In the genomic region with DNA sequence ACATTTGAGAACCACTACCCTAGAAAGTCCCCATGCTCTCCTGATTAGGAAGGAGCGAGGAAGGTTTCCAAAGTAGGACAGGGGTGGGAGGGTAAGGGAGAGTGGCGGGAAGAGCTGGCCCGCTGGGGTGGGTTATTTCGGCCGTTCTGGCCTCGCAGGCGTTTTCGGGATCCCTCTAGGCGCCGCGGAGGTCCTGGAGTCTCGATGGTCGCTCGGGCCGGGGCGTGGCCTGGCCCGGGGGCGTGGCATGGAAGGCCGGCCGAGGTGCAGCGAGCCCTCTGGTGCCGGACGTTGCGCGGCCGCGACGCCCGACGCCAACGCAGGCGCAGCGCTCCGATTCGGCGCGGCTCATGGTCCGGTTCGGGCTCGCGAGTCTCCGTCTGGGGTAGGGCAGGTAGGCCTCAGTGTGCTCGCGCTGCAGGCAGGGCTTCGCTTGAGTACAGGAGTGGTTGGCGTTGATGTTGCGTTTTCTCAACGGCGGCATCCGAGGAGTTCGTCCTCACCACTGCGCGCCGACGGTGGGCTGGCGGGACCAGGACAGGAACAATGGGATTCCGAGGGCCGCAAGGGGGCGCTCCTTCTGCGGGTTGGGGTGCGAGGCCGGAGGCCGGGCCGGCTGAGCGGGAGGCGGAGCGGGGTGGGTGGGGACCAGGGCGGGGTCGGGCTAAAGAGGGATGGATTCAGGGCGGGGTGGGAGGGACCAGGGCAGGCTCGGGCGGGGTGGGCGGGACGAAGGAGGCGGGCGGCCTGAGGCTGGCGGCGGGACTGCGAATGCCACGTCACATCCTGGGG, we compare ENCODE assay signal across 1 cellular context.
TF ChIP-seq lines count a peak whose summit lies in the region.

A gene with protein sequence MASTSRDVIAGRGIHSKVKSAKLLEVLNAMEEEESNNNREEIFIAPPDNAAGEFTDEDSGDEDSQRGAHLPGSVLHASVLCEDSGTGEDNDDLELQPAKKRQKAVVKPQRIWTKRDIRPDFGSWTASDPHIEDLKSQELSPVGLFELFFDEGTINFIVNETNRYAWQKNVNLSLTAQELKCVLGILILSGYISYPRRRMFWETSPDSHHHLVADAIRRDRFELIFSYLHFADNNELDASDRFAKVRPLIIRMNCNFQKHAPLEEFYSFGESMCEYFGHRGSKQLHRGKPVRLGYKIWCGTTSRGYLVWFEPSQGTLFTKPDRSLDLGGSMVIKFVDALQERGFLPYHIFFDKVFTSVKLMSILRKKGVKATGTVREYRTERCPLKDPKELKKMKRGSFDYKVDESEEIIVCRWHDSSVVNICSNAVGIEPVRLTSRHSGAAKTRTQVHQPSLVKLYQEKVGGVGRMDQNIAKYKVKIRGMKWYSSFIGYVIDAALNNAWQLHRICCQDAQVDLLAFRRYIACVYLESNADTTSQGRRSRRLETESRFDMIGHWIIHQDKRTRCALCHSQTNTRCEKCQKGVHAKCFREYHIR (plus strand): TSS at position 287 of the 792 bp plus-strand sequence. CDS start 7,628 bp downstream, outside the sequence.

TF ChIP-seq in K562, 482 proteins besides CTCF, POLR2A, EP300 and RAD21 (continued from another document and continues in another):
- TF ChIP-seq, protein P1, sequence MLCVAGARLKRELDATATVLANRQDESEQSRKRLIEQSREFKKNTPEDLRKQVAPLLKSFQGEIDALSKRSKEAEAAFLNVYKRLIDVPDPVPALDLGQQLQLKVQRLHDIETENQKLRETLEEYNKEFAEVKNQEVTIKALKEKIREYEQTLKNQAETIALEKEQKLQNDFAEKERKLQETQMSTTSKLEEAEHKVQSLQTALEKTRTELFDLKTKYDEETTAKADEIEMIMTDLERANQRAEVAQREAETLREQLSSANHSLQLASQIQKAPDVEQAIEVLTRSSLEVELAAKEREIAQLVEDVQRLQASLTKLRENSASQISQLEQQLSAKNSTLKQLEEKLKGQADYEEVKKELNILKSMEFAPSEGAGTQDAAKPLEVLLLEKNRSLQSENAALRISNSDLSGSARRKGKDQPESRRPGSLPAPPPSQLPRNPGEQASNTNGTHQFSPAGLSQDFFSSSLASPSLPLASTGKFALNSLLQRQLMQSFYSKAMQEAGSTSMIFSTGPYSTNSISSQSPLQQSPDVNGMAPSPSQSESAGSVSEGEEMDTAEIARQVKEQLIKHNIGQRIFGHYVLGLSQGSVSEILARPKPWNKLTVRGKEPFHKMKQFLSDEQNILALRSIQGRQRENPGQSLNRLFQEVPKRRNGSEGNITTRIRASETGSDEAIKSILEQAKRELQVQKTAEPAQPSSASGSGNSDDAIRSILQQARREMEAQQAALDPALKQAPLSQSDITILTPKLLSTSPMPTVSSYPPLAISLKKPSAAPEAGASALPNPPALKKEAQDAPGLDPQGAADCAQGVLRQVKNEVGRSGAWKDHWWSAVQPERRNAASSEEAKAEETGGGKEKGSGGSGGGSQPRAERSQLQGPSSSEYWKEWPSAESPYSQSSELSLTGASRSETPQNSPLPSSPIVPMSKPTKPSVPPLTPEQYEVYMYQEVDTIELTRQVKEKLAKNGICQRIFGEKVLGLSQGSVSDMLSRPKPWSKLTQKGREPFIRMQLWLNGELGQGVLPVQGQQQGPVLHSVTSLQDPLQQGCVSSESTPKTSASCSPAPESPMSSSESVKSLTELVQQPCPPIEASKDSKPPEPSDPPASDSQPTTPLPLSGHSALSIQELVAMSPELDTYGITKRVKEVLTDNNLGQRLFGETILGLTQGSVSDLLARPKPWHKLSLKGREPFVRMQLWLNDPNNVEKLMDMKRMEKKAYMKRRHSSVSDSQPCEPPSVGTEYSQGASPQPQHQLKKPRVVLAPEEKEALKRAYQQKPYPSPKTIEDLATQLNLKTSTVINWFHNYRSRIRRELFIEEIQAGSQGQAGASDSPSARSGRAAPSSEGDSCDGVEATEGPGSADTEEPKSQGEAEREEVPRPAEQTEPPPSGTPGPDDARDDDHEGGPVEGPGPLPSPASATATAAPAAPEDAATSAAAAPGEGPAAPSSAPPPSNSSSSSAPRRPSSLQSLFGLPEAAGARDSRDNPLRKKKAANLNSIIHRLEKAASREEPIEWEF (CRISPR knock-in tag; IDR thresholded peaks at IDR 0.05): no peak
- no peak for TF ChIP-seq ZBTB8A (IDR thresholded peaks at IDR 0.05; ENCODE audit: partially characterized antibody)
- TF ChIP-seq JUND (IDR thresholded peaks at IDR 0.05; ENCODE audit: borderline replicate concordance, low read depth, low read length): peak; percentile 4
- peak; percentile 43; the same call in 1 of the 3 replicates for TF ChIP-seq JUND (tag; IDR thresholded peaks at IDR 0.05; ENCODE audit: borderline replicate concordance, low read depth, low read length)
- TF ChIP-seq, protein P2, sequence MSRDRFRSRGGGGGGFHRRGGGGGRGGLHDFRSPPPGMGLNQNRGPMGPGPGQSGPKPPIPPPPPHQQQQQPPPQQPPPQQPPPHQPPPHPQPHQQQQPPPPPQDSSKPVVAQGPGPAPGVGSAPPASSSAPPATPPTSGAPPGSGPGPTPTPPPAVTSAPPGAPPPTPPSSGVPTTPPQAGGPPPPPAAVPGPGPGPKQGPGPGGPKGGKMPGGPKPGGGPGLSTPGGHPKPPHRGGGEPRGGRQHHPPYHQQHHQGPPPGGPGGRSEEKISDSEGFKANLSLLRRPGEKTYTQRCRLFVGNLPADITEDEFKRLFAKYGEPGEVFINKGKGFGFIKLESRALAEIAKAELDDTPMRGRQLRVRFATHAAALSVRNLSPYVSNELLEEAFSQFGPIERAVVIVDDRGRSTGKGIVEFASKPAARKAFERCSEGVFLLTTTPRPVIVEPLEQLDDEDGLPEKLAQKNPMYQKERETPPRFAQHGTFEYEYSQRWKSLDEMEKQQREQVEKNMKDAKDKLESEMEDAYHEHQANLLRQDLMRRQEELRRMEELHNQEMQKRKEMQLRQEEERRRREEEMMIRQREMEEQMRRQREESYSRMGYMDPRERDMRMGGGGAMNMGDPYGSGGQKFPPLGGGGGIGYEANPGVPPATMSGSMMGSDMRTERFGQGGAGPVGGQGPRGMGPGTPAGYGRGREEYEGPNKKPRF (IDR thresholded peaks at IDR 0.05; ENCODE audit: low read depth, low read length): no peak
- peak; percentile 95 for TF ChIP-seq NCOA6 (IDR thresholded peaks at IDR 0.05)
- no peak for TF ChIP-seq HNRNPUL1 (IDR thresholded peaks at IDR 0.05; ENCODE audit: low read length)
- no peak for TF ChIP-seq TSC22D4 (tag; IDR thresholded peaks at IDR 0.05)
- peak; percentile 53 for TF ChIP-seq ETV1 (tag; conservative IDR thresholded peaks at IDR 0.05; ENCODE audit: low read depth)
- TF ChIP-seq MYBL2 (IDR thresholded peaks at IDR 0.05; ENCODE audit: low read depth): no peak
- TF ChIP-seq MYBL2 (CRISPR knock-in tag; IDR thresholded peaks at IDR 0.05; ENCODE audit: borderline replicate concordance): no peak; the same call in 1 of the 2 replicates
- TF ChIP-seq, protein P3, sequence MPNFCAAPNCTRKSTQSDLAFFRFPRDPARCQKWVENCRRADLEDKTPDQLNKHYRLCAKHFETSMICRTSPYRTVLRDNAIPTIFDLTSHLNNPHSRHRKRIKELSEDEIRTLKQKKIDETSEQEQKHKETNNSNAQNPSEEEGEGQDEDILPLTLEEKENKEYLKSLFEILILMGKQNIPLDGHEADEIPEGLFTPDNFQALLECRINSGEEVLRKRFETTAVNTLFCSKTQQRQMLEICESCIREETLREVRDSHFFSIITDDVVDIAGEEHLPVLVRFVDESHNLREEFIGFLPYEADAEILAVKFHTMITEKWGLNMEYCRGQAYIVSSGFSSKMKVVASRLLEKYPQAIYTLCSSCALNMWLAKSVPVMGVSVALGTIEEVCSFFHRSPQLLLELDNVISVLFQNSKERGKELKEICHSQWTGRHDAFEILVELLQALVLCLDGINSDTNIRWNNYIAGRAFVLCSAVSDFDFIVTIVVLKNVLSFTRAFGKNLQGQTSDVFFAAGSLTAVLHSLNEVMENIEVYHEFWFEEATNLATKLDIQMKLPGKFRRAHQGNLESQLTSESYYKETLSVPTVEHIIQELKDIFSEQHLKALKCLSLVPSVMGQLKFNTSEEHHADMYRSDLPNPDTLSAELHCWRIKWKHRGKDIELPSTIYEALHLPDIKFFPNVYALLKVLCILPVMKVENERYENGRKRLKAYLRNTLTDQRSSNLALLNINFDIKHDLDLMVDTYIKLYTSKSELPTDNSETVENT (CRISPR knock-in tag; IDR thresholded peaks at IDR 0.05): peak; percentile 99
- no peak for TF ChIP-seq RBM25 (IDR thresholded peaks at IDR 0.05; ENCODE audit: low read depth, low read length, severe bottlenecking)
- TF ChIP-seq CBX1 (IDR thresholded peaks at IDR 0.05; ENCODE audit: low read depth): peak; percentile 95
- TF ChIP-seq, protein P4, sequence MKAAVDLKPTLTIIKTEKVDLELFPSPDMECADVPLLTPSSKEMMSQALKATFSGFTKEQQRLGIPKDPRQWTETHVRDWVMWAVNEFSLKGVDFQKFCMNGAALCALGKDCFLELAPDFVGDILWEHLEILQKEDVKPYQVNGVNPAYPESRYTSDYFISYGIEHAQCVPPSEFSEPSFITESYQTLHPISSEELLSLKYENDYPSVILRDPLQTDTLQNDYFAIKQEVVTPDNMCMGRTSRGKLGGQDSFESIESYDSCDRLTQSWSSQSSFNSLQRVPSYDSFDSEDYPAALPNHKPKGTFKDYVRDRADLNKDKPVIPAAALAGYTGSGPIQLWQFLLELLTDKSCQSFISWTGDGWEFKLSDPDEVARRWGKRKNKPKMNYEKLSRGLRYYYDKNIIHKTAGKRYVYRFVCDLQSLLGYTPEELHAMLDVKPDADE (conservative IDR thresholded peaks at IDR 0.05; ENCODE audit: control insufficient read depth, low read depth, low read length): peak; percentile 66
- no peak for TF ChIP-seq TAF15 (IDR thresholded peaks at IDR 0.05; ENCODE audit: low read depth, low read length)
- TF ChIP-seq KDM5B (IDR thresholded peaks at IDR 0.05; ENCODE audit: insufficient replicate concordance, low read depth, low read length): peak; percentile 88
- TF ChIP-seq, protein P5, sequence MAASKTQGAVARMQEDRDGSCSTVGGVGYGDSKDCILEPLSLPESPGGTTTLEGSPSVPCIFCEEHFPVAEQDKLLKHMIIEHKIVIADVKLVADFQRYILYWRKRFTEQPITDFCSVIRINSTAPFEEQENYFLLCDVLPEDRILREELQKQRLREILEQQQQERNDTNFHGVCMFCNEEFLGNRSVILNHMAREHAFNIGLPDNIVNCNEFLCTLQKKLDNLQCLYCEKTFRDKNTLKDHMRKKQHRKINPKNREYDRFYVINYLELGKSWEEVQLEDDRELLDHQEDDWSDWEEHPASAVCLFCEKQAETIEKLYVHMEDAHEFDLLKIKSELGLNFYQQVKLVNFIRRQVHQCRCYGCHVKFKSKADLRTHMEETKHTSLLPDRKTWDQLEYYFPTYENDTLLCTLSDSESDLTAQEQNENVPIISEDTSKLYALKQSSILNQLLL (CRISPR knock-in tag; IDR thresholded peaks at IDR 0.05; ENCODE audit: borderline replicate concordance): no peak
- peak; percentile 49 for TF ChIP-seq DACH1 (IDR thresholded peaks at IDR 0.05; ENCODE audit: partially characterized antibody)
- no peak for TF ChIP-seq KDM1A (IDR thresholded peaks at IDR 0.05)
- TF ChIP-seq, protein P6, sequence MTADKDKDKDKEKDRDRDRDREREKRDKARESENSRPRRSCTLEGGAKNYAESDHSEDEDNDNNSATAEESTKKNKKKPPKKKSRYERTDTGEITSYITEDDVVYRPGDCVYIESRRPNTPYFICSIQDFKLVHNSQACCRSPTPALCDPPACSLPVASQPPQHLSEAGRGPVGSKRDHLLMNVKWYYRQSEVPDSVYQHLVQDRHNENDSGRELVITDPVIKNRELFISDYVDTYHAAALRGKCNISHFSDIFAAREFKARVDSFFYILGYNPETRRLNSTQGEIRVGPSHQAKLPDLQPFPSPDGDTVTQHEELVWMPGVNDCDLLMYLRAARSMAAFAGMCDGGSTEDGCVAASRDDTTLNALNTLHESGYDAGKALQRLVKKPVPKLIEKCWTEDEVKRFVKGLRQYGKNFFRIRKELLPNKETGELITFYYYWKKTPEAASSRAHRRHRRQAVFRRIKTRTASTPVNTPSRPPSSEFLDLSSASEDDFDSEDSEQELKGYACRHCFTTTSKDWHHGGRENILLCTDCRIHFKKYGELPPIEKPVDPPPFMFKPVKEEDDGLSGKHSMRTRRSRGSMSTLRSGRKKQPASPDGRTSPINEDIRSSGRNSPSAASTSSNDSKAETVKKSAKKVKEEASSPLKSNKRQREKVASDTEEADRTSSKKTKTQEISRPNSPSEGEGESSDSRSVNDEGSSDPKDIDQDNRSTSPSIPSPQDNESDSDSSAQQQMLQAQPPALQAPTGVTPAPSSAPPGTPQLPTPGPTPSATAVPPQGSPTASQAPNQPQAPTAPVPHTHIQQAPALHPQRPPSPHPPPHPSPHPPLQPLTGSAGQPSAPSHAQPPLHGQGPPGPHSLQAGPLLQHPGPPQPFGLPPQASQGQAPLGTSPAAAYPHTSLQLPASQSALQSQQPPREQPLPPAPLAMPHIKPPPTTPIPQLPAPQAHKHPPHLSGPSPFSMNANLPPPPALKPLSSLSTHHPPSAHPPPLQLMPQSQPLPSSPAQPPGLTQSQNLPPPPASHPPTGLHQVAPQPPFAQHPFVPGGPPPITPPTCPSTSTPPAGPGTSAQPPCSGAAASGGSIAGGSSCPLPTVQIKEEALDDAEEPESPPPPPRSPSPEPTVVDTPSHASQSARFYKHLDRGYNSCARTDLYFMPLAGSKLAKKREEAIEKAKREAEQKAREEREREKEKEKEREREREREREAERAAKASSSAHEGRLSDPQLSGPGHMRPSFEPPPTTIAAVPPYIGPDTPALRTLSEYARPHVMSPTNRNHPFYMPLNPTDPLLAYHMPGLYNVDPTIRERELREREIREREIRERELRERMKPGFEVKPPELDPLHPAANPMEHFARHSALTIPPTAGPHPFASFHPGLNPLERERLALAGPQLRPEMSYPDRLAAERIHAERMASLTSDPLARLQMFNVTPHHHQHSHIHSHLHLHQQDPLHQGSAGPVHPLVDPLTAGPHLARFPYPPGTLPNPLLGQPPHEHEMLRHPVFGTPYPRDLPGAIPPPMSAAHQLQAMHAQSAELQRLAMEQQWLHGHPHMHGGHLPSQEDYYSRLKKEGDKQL (CRISPR knock-in tag; IDR thresholded peaks at IDR 0.05; ENCODE audit: borderline replicate concordance): no peak
- TF ChIP-seq, protein P7, sequence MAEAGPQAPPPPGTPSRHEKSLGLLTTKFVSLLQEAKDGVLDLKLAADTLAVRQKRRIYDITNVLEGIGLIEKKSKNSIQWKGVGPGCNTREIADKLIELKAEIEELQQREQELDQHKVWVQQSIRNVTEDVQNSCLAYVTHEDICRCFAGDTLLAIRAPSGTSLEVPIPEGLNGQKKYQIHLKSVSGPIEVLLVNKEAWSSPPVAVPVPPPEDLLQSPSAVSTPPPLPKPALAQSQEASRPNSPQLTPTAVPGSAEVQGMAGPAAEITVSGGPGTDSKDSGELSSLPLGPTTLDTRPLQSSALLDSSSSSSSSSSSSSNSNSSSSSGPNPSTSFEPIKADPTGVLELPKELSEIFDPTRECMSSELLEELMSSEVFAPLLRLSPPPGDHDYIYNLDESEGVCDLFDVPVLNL (CRISPR knock-in tag; IDR thresholded peaks at IDR 0.05; ENCODE audit: low read depth): peak; percentile 43; the same call in 1 of the 2 replicates
- no peak for TF ChIP-seq NFATC3 (IDR thresholded peaks at IDR 0.05)
- TF ChIP-seq, protein P8, sequence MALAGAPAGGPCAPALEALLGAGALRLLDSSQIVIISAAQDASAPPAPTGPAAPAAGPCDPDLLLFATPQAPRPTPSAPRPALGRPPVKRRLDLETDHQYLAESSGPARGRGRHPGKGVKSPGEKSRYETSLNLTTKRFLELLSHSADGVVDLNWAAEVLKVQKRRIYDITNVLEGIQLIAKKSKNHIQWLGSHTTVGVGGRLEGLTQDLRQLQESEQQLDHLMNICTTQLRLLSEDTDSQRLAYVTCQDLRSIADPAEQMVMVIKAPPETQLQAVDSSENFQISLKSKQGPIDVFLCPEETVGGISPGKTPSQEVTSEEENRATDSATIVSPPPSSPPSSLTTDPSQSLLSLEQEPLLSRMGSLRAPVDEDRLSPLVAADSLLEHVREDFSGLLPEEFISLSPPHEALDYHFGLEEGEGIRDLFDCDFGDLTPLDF (CRISPR knock-in tag; IDR thresholded peaks at IDR 0.05): peak; percentile 87
- 0 out of 2 replicates have a peak, but pooled peaks have one; percentile 14 for TF ChIP-seq MECOM (CRISPR knock-in tag; IDR thresholded peaks at IDR 0.05)
- TF ChIP-seq ZNF121 (CRISPR knock-in tag; conservative IDR thresholded peaks at IDR 0.05): no peak
- TF ChIP-seq ZNF583 (CRISPR knock-in tag; IDR thresholded peaks at IDR 0.05): peak; percentile 57; the same call in 1 of the 2 replicates
